ENCODE assay signal across 8 cellular contexts in genomic region chr7:143287321-143287934, GRCh38. TPM values are rescaled to one million over a fixed set of nuclear protein-coding genes. Genes with fewer than 3 reads are reported as not detected.
DNase-seq lines count a peak whose midpoint lies in the region; ATAC-seq, FAIRE-seq and TF ChIP-seq lines count a peak whose summit lies in the region.

No MANE protein-coding gene starts in this region.

- CTCF ChIA-PET in HCT116 (lab: Charles Lee), result interaction anchor here (0.6 to 1.0 kb wide), 4 partner anchors 10 to 93 kb away, joined by 3 to 4 read pairs (median 3); no protein-coding TSS in a partner anchor
- CTCF ChIA-PET in activated CD8-positive, alpha-beta T cell treated with anti-CD3 and anti-CD28 coated beads, Interleukin-2, amount 10 ng/mL, durations not matched to agents 7 days and 5 days (lab: Charles Lee), result interaction anchor here (1.0 to 2.5 kb wide), 13 partner anchors 8 to 128 kb away, joined by 3 to 29 read pairs (median 5); partner anchors contain the start of gene GSTK1

- no peaks in the 10 kb centered on the region for H3K27me3 Mint-ChIP-seq in activated CD8-positive, alpha-beta T cell treated with anti-CD3 and anti-CD28 coated beads, Interleukin-2, amount 10 ng/mL, durations not matched to agents 7 days and 5 days (ENCODE audit: low read depth)
- H3K27me3 Mint-ChIP-seq in stimulated activated memory B cell treated with anti-CD40 and anti-IgM and Interleukin-4, amounts not matched to agents 10 μg/mL and 1 μg/mL and 100 μg/mL, for 72 hours, result no peaks in the 10 kb centered on the region

- H3K4me2 ChIP-seq in HCT116 (ENCODE audit: low read length), result peak overlapping the region; percentile 82
- peak overlapping the region; percentile 52 for H3K4me2 ChIP-seq in keratinocyte (ENCODE audit: control insufficient read depth, extremely low read depth, insufficient read depth, low read depth, low read length)

- H3K9me2 ChIP-seq in HCT116 (ENCODE audit: insufficient read depth), result no peaks in the 10 kb centered on the region

- POLR2A ChIA-PET in HCT116 (lab: Charles Lee), result interaction anchor here (1.0 kb wide), 2 partner anchors 8 to 14 kb away, joined by 3 read pairs; no protein-coding TSS in a partner anchor
- POLR2A ChIA-PET in activated CD8-positive, alpha-beta T cell treated with anti-CD3 and anti-CD28 coated beads, Interleukin-2, amount 10 ng/mL, durations not matched to agents 7 days and 5 days (lab: Charles Lee), result interaction anchor here (0.6 to 2.7 kb wide), 14 partner anchors 8 to 120 kb away, joined by 3 to 17 read pairs (median 5); partner anchors contain the start of gene GSTK1

- H3K4me1 ChIP-seq in HCT116 (ENCODE audit: control insufficient read depth in 1 of 2, insufficient read depth in 2 of 2, low read length in 2 of 2) (peaks cover 27 to 57% of the 10 kb centered on the region in 2 experiments), keratinocyte (ENCODE audit: control insufficient read depth, extremely low read depth, insufficient read depth, low read length) (peaks cover 39% of the 10 kb centered on the region)

- no peaks in the 10 kb centered on the region for H3K9me1 ChIP-seq in keratinocyte (ENCODE audit: control insufficient read depth, extremely low read depth, insufficient read depth, low read length)

- TF ChIP-seq CTCF in HCT116 (IDR thresholded peaks at IDR 0.05 in 2 of 3, conservative IDR thresholded peaks at IDR 0.05 in 1 of 3; ENCODE audit: borderline replicate concordance in 1 of 3, insufficient read depth in 1 of 3, low read depth in 2 of 3, low read length in 2 of 3) (no peak), keratinocyte (optimal IDR thresholded peaks at IDR 0.05 in 1 of 3, IDR thresholded peaks at IDR 0.05 in 1 of 3, conservative IDR thresholded peaks at IDR 0.05 in 1 of 3; ENCODE audit: extremely low read depth in 1 of 3, insufficient read depth in 2 of 3, low read length in 3 of 3) (no peak)

- TF ChIP-seq POLR2A in HCT116 (IDR thresholded peaks at IDR 0.05; ENCODE audit: borderline replicate concordance, extremely low read depth, insufficient read depth, insufficient read length), result no peak

- TSS peak; percentile 79 for BruUV-seq in HCT116 (replicated peaks; lab: Mats Ljungman, UMichigan)

- H3K4me1 Mint-ChIP-seq in activated CD8-positive, alpha-beta T cell treated with anti-CD3 and anti-CD28 coated beads, Interleukin-2, amount 10 ng/mL, durations not matched to agents 7 days and 5 days (ENCODE audit: low read depth), result peaks cover 56% of the 10 kb centered on the region
- H3K4me1 Mint-ChIP-seq in stimulated activated memory B cell treated with anti-CD40 and anti-IgM and Interleukin-4, amounts not matched to agents 10 μg/mL and 1 μg/mL and 100 μg/mL, for 72 hours, result peaks cover 55% of the 10 kb centered on the region

- no peak overlapping the region for H3K4me3 ChIP-seq in HCT116 (replicated peaks in 1 of 2; ENCODE audit: low read depth in 1 of 2, low read length in 2 of 2)
- no peak overlapping the region for H3K4me3 ChIP-seq in keratinocyte (ENCODE audit: control insufficient read depth in 2 of 3, extremely low read depth in 1 of 3, insufficient read depth in 2 of 3, low read depth in 1 of 3, low read length in 3 of 3)

- H3K36me3 ChIP-seq in HCT116 (ENCODE audit: control insufficient read depth in 1 of 2, insufficient read depth in 2 of 2, low read length in 2 of 2) (peaks cover 11 to 12% of the 10 kb centered on the region in 2 experiments; a peak in 3 of 4 replicates), keratinocyte (ENCODE audit: control insufficient read depth in 2 of 2, extremely low read depth in 1 of 2, insufficient read depth in 2 of 2, low read length in 2 of 2) (peaks cover 6 to 15% of the 10 kb centered on the region in 2 experiments)

- peaks cover 40% of the 10 kb centered on the region for H3K79me2 ChIP-seq in HCT116 (ENCODE audit: insufficient read depth, low read length)
- H3K79me2 ChIP-seq in keratinocyte (ENCODE audit: control insufficient read depth, insufficient read depth, low read length), result peaks cover 33% of the 10 kb centered on the region

- H2AFZ ChIP-seq in HCT116 (ENCODE audit: low read depth, low read length, poor library complexity, severe bottlenecking) (no peak overlapping the region), keratinocyte (ENCODE audit: control insufficient read depth, low read length) (peak overlapping the region; percentile 28)

- H3K9me3 Mint-ChIP-seq in activated CD8-positive, alpha-beta T cell treated with anti-CD3 and anti-CD28 coated beads, Interleukin-2, amount 10 ng/mL, durations not matched to agents 7 days and 5 days (ENCODE audit: insufficient read depth), result peaks cover 12% of the 10 kb centered on the region
- peaks cover 3% of the 10 kb centered on the region for H3K9me3 Mint-ChIP-seq in stimulated activated memory B cell treated with anti-CD40 and anti-IgM and Interleukin-4, amounts not matched to agents 10 μg/mL and 1 μg/mL and 100 μg/mL, for 72 hours

- ATAC-seq in HCT116 (no peak), GM21515 (IDR thresholded peaks at IDR 0.05; ENCODE audit: unreplicated experiment) (no peak), HG02970 (IDR thresholded peaks at IDR 0.05; ENCODE audit: low FRiP score, unreplicated experiment) (no peak)
- no peak for ATAC-seq in activated CD8-positive, alpha-beta T cell treated with anti-CD3 and anti-CD28 coated beads, Interleukin-2, amount 10 ng/mL, durations not matched to agents 7 days and 5 days
- ATAC-seq in stimulated activated memory B cell treated with anti-CD40 and anti-IgM and Interleukin-4, amounts not matched to agents 10 μg/mL and 1 μg/mL and 100 μg/mL, for 72 hours, result no peak

- intact Hi-C loops in HCT116 (cut with micrococcal nuclease), result no loop called here

- no peak for TF ChIP-seq RAD21 in HCT116 (IDR thresholded peaks at IDR 0.05; ENCODE audit: low read depth)

- DNase-seq in HCT116 (ENCODE audit: low read depth, low spot score), result no peak
- DNase-seq in activated CD8-positive, alpha-beta T cell treated with anti-CD3 and anti-CD28 coated beads, Interleukin-2, amount 10 ng/mL, durations not matched to agents 7 days and 5 days, result no peak
- no peak for DNase-seq in keratinocyte (ENCODE audit: low read depth, low spot score)
- DNase-seq in SW480 (ENCODE audit: low spot score), result no peak
- no peak for DNase-seq in NCI-H1694 (lab: John Stamatoyannopoulos, UW)

- no peaks in the 10 kb centered on the region; a peak in 1 of 4 replicates for H3K9me3 ChIP-seq in HCT116 (ENCODE audit: control insufficient read depth in 1 of 2, insufficient read depth in 1 of 2, low read depth in 1 of 2, low read length in 2 of 2)
- no peaks in the 10 kb centered on the region for H3K9me3 ChIP-seq in keratinocyte (ENCODE audit: control insufficient read depth, low read depth, low read length)

- peak overlapping the region; percentile 94 for H3K27ac Mint-ChIP-seq in activated CD8-positive, alpha-beta T cell treated with anti-CD3 and anti-CD28 coated beads, Interleukin-2, amount 10 ng/mL, durations not matched to agents 7 days and 5 days
- peak overlapping the region; percentile 82 for H3K27ac Mint-ChIP-seq in stimulated activated memory B cell treated with anti-CD40 and anti-IgM and Interleukin-4, amounts not matched to agents 10 μg/mL and 1 μg/mL and 100 μg/mL, for 72 hours

- RAD21 ChIA-PET in HCT116 (lab: Charles Lee; ENCODE audit: low non-redundant PET in 1 of 2, low total read pairs in 2 of 2, uncharacterized antibody in 2 of 2, unreplicated experiment in 2 of 2), result no interaction called here

- FAIRE-seq in keratinocyte (lab: Jason Lieb, UNC), result no peak

- peaks cover 46% of the 10 kb centered on the region for H3K36me3 Mint-ChIP-seq in activated CD8-positive, alpha-beta T cell treated with anti-CD3 and anti-CD28 coated beads, Interleukin-2, amount 10 ng/mL, durations not matched to agents 7 days and 5 days (ENCODE audit: low read depth)
- peaks cover 12% of the 10 kb centered on the region for H3K36me3 Mint-ChIP-seq in stimulated activated memory B cell treated with anti-CD40 and anti-IgM and Interleukin-4, amounts not matched to agents 10 μg/mL and 1 μg/mL and 100 μg/mL, for 72 hours

- peak overlapping the region; percentile 50; the same call in 1 of the 2 replicates for H3K27ac ChIP-seq in HCT116 (ENCODE audit: low read depth, low read length)
- H3K27ac ChIP-seq in keratinocyte (ENCODE audit: control insufficient read depth, insufficient read depth, low read length), result no peak overlapping the region

- no peaks in the 10 kb centered on the region for H3K27me3 ChIP-seq in HCT116 (ENCODE audit: insufficient read depth, low read length)
- H3K27me3 ChIP-seq in keratinocyte (ENCODE audit: control insufficient read depth, extremely low read depth, insufficient read depth, low read length), result no peaks in the 10 kb centered on the region

- dilution Hi-C loops in keratinocyte (cut with MboI; ENCODE audit: extremely low pct_ligation_motif_present, low sequenced_read_pairs), result no loop called here

- peak overlapping the region; percentile 26 for H3K9ac ChIP-seq in HCT116 (ENCODE audit: low read length)
- H3K9ac ChIP-seq in keratinocyte (ENCODE audit: control insufficient read depth, extremely low read depth, insufficient read depth, low read length), result no peak overlapping the region

- peak overlapping the region; percentile 93 for H3K4me3 Mint-ChIP-seq in activated CD8-positive, alpha-beta T cell treated with anti-CD3 and anti-CD28 coated beads, Interleukin-2, amount 10 ng/mL, durations not matched to agents 7 days and 5 days
- peak overlapping the region; percentile 95 for H3K4me3 Mint-ChIP-seq in stimulated activated memory B cell treated with anti-CD40 and anti-IgM and Interleukin-4, amounts not matched to agents 10 μg/mL and 1 μg/mL and 100 μg/mL, for 72 hours

- no peaks in the 10 kb centered on the region for H4K20me1 ChIP-seq in HCT116 (ENCODE audit: insufficient read depth)
- no peaks in the 10 kb centered on the region for H4K20me1 ChIP-seq in keratinocyte (ENCODE audit: control insufficient read depth, extremely low read depth, insufficient read depth, low read length)

RNA-seq across cellular contexts. Expression of gene CASP2, which starts 0.7 kb away (rescaled TPM):
- 64.1 TPM for total RNA-seq in HCT116 (2021; ENCODE audit: unreplicated experiment)
- polyA plus RNA-seq in HCT116 (2012), result 21.4 and 22.9 TPM in 2 replicates
- total RNA-seq in activated CD8-positive, alpha-beta T cell treated with anti-CD3 and anti-CD28 coated beads, Interleukin-2, amount 10 ng/mL, durations not matched to agents 7 days and 5 days, result 100 to 1,000 TPM; 111 to 115 TPM
- polyA plus RNA-seq in keratinocyte, result 9.1 to 21.9 TPM (median 12.8 TPM) in 3 replicates
- 4.7 TPM for polyA plus RNA-seq in keratinocyte (2011; ENCODE audit: low read depth)
- polyA plus RNA-seq in keratinocyte (2011; cell fraction: cytosol; rRNA removed), result 9.0 and 14.3 TPM in 2 replicates
- 21.7 and 22.2 TPM in 2 replicates for polyA plus RNA-seq in keratinocyte (2011; cell fraction: nucleus; rRNA removed)
- polyA plus RNA-seq in keratinocyte (2012; ENCODE audit: low replicate concordance), result 8.5 and 14.1 TPM in 2 replicates
- 33.4 to 63.5 TPM (median 36.7 TPM) in 3 replicates for polyA minus RNA-seq in keratinocyte
- polyA minus RNA-seq in keratinocyte (2011; cell fraction: cytosol; rRNA and poly(A)+ RNA removed), result 16.9 TPM
- polyA minus RNA-seq in keratinocyte (2011; cell fraction: nucleus; rRNA and poly(A)+ RNA removed), result 13.6 and 24.3 TPM in 2 replicates

RNA-seq across cellular contexts. Expression of gene TMEM139, which starts 2.7 kb away (rescaled TPM):
- 9.9 TPM for total RNA-seq in HCT116 (2021; ENCODE audit: unreplicated experiment)
- polyA plus RNA-seq in HCT116 (2012), result 4.1 and 5.3 TPM in 2 replicates
- total RNA-seq in activated CD8-positive, alpha-beta T cell treated with anti-CD3 and anti-CD28 coated beads, Interleukin-2, amount 10 ng/mL, durations not matched to agents 7 days and 5 days, result under 1 TPM; 0.29 to 0.65 TPM
- 20.9 to 25.1 TPM (median 22.3 TPM) in 3 replicates for polyA plus RNA-seq in keratinocyte
- polyA plus RNA-seq in keratinocyte (2011; ENCODE audit: low read depth), result 4.0 TPM
- 22.0 and 23.8 TPM in 2 replicates for polyA plus RNA-seq in keratinocyte (2011; cell fraction: cytosol; rRNA removed)
- 37.2 and 39.2 TPM in 2 replicates for polyA plus RNA-seq in keratinocyte (2011; cell fraction: nucleus; rRNA removed)
- polyA plus RNA-seq in keratinocyte (2012; ENCODE audit: low replicate concordance), result 11.3 and 14.1 TPM in 2 replicates
- 5.6 to 10.7 TPM (median 8.9 TPM) in 3 replicates for polyA minus RNA-seq in keratinocyte
- polyA minus RNA-seq in keratinocyte (2011; cell fraction: cytosol; rRNA and poly(A)+ RNA removed), result 2.9 TPM
- polyA minus RNA-seq in keratinocyte (2011; cell fraction: nucleus; rRNA and poly(A)+ RNA removed), result 8.2 and 13.0 TPM in 2 replicates

RNA-seq across cellular contexts. Expression of gene GSTK1, which starts 24.2 kb away (rescaled TPM):
- total RNA-seq in HCT116 (2021; ENCODE audit: unreplicated experiment), result 83.6 TPM
- 61.7 and 84.4 TPM in 2 replicates for polyA plus RNA-seq in HCT116 (2012)
- 100 to 1,000 TPM; 254 to 255 TPM for total RNA-seq in activated CD8-positive, alpha-beta T cell treated with anti-CD3 and anti-CD28 coated beads, Interleukin-2, amount 10 ng/mL, durations not matched to agents 7 days and 5 days
- 133 to 171 TPM (median 157 TPM) in 3 replicates for polyA plus RNA-seq in keratinocyte
- polyA plus RNA-seq in keratinocyte (2011; ENCODE audit: low read depth), result 80.0 TPM
- 123 and 129 TPM in 2 replicates for polyA plus RNA-seq in keratinocyte (2011; cell fraction: cytosol; rRNA removed)
- 297 and 314 TPM in 2 replicates for polyA plus RNA-seq in keratinocyte (2011; cell fraction: nucleus; rRNA removed)
- polyA plus RNA-seq in keratinocyte (2012; ENCODE audit: low replicate concordance), result 123 and 124 TPM in 2 replicates
- polyA minus RNA-seq in keratinocyte, result 75.6 to 142 TPM (median 87.1 TPM) in 3 replicates
- 86.7 TPM for polyA minus RNA-seq in keratinocyte (2011; cell fraction: cytosol; rRNA and poly(A)+ RNA removed)
- 45.4 and 55.6 TPM in 2 replicates for polyA minus RNA-seq in keratinocyte (2011; cell fraction: nucleus; rRNA and poly(A)+ RNA removed)

RNA-seq across cellular contexts. Expression of gene CLCN1, which starts 28.5 kb away (rescaled TPM):
- total RNA-seq in HCT116 (2021; ENCODE audit: unreplicated experiment), result 0.47 TPM
- polyA plus RNA-seq in HCT116 (2012), result 0.56 and 0.94 TPM in 2 replicates
- under 1 TPM in 1 of 2 experiments, not detected in 1; 0.13 TPM for total RNA-seq in activated CD8-positive, alpha-beta T cell treated with anti-CD3 and anti-CD28 coated beads, Interleukin-2, amount 10 ng/mL, durations not matched to agents 7 days and 5 days
- 0.03 to 0.05 TPM in 2 of 3 replicates, not detected in the other for polyA plus RNA-seq in keratinocyte
- polyA plus RNA-seq in keratinocyte (2011; ENCODE audit: low read depth), result not detected
- polyA plus RNA-seq in keratinocyte (2011; cell fraction: cytosol; rRNA removed), result not detected in 2 replicates
- 0.05 TPM in 2 replicates for polyA plus RNA-seq in keratinocyte (2011; cell fraction: nucleus; rRNA removed)
- polyA plus RNA-seq in keratinocyte (2012; ENCODE audit: low replicate concordance), result 0.08 TPM in 1 of 2 replicates, not detected in the other
- 0.43 TPM in 1 of 3 replicates, not detected in the others for polyA minus RNA-seq in keratinocyte
- polyA minus RNA-seq in keratinocyte (2011; cell fraction: cytosol; rRNA and poly(A)+ RNA removed), result not detected
- not detected in 2 replicates for polyA minus RNA-seq in keratinocyte (2011; cell fraction: nucleus; rRNA and poly(A)+ RNA removed)
